31 cellular contexts compared by ENCODE assay signal in the genomic region with DNA sequence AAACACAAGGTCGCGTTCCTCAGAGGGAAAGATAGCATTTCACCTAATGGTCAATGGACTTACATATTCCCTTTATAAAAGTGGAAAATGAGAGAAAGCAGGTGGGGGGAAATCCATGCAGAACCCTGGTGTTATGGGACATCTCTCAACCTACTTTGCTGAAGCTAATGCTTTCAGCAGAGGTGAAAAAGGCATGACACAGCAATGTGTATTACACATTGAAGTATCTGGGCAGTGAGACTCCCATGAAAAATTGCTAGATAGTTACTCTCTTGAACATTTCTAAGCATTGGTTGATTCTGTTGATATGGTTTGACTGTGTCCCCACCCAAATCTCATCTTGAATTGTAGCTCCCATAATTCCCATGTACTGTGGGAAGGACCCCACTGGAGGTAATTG.
"Had no signal": no experiment of that assay in that cellular context is flagged by ENCODE, and none has a peak within 500 bp of the region (broad histone marks: within the 10 kb centered on the region; RNA-seq: fewer than 3 reads in every experiment).

No MANE protein-coding gene starts in this region.

- H3K4me1 Mint-ChIP-seq: naive thymus-derived CD8-positive, alpha-beta T cell; nephron progenitor cell; neural crest cell had no signal

- H3K27me3 Mint-ChIP-seq: natural killer cell treated with Interleukin-12 subunit alpha and Interleukin-12 subunit beta and Interleukin-15 and Interleukin-18, amount 100 ng/mL, for 72 hours; stimulated activated memory B cell treated with anti-CD40 and anti-IgM and Interleukin-4, amounts not matched to agents 10 μg/mL and 1 μg/mL and 100 μg/mL, for 72 hours; stimulated activated naive CD8-positive, alpha-beta T cell treated with anti-CD3 and anti-CD28 coated beads, Interleukin-15, amount 100 ng/mL, for 72 hours; type B pancreatic cell had no signal

- H3K9me3 ChIP-seq: neutrophil, pancreas, prostate gland, right lobe of liver, spleen, suprapubic skin, testis, tibial artery, transverse colon, upper lobe of right lung, uterus had no signal

- H3K36me3 ChIP-seq: neutrophil, pancreas, prostate gland, right lobe of liver, spleen, suprapubic skin, tibial artery, transverse colon, upper lobe of right lung, uterus had no signal

- H3K9me3 Mint-ChIP-seq: naive thymus-derived CD8-positive, alpha-beta T cell; natural killer cell treated with Interleukin-12 subunit alpha and Interleukin-12 subunit beta and Interleukin-15 and Interleukin-18, amount 100 ng/mL, for 72 hours; nephron progenitor cell; neural crest cell; stimulated activated memory B cell treated with anti-CD40 and anti-IgM and Interleukin-4, amounts not matched to agents 10 μg/mL and 1 μg/mL and 100 μg/mL, for 72 hours; type B pancreatic cell had no signal

- FAIRE-seq: pancreas had no signal

- ATAC-seq: naive thymus-derived CD8-positive, alpha-beta T cell; natural killer cell treated with Interleukin-12 subunit alpha and Interleukin-12 subunit beta and Interleukin-15 and Interleukin-18, amount 100 ng/mL, for 72 hours; pancreas; right cardiac atrium; right lobe of liver; stimulated activated memory B cell treated with anti-CD40 and anti-IgM and Interleukin-4, amounts not matched to agents 10 μg/mL and 1 μg/mL and 100 μg/mL, for 72 hours; stimulated activated naive CD8-positive, alpha-beta T cell treated with anti-CD3 and anti-CD28 coated beads, Interleukin-15, amount 100 ng/mL, for 72 hours; stimulated activated naive CD8-positive, alpha-beta T cell treated with anti-CD3 and anti-CD28 coated beads, Interleukin-15, Interleukin-2, amounts not matched to agents 100 U/mL and 50 U/mL, for 24 hours; upper lobe of right lung had no signal

- H3K36me3 Mint-ChIP-seq: naive thymus-derived CD8-positive, alpha-beta T cell; natural killer cell treated with Interleukin-12 subunit alpha and Interleukin-12 subunit beta and Interleukin-15 and Interleukin-18, amount 100 ng/mL, for 72 hours; stimulated activated memory B cell treated with anti-CD40 and anti-IgM and Interleukin-4, amounts not matched to agents 10 μg/mL and 1 μg/mL and 100 μg/mL, for 72 hours; type B pancreatic cell had no signal

- H3K27ac Mint-ChIP-seq: naive thymus-derived CD8-positive, alpha-beta T cell; nephron progenitor cell; stimulated activated naive CD8-positive, alpha-beta T cell treated with anti-CD3 and anti-CD28 coated beads, Interleukin-15, amount 100 ng/mL, for 72 hours; type B pancreatic cell had no signal

- H3K4me3 Mint-ChIP-seq: naive thymus-derived CD8-positive, alpha-beta T cell; natural killer cell treated with Interleukin-12 subunit alpha and Interleukin-12 subunit beta and Interleukin-15 and Interleukin-18, amount 100 ng/mL, for 72 hours; nephron progenitor cell; neural crest cell; stimulated activated memory B cell treated with anti-CD40 and anti-IgM and Interleukin-4, amounts not matched to agents 10 μg/mL and 1 μg/mL and 100 μg/mL, for 72 hours; stimulated activated naive CD8-positive, alpha-beta T cell treated with anti-CD3 and anti-CD28 coated beads, Interleukin-15, amount 100 ng/mL, for 72 hours; type B pancreatic cell had no signal

- H3K27ac ChIP-seq: neutrophil, pancreas, prostate gland, right lobe of liver, skin epidermis, spleen, suprapubic skin, testis, tibial artery, transverse colon, upper lobe of right lung, uterus had no signal

- H3K4me3 ChIP-seq: pancreas, prostate gland, right lobe of liver, skin epidermis, smooth muscle cell, spleen, suprapubic skin, testis, tibial artery, transverse colon, upper lobe of right lung, uterus had no signal

- DNase-seq: naive thymus-derived CD8-positive, alpha-beta T cell; nephron progenitor cell; nucleus accumbens; pancreas; retina; right cardiac atrium; right lobe of liver; spleen; stimulated activated CD4-positive, alpha-beta T cell treated with anti-CD3 and anti-CD28 coated beads, Interleukin-12 subunit alpha, Interleukin-12 subunit beta, amount 100 ng/mL, for 4 hours; stimulated activated CD4-positive, alpha-beta T cell treated with anti-CD3 and anti-CD28 coated beads, Interleukin-1b, Interleukin-23, amount 100 ng/mL, for 48 hours; stimulated activated CD4-positive, alpha-beta T cell treated with anti-CD3 and anti-CD28 coated beads, Interleukin-4, amount 100 ng/mL, for 1 hour; stimulated activated CD4-positive, alpha-beta T cell treated with anti-CD3 and anti-CD28 coated beads, Interleukin-4, amount 100 ng/mL, for 4 hours; stimulated activated CD8-positive, alpha-beta memory T cell treated with anti-CD3 and anti-CD28 coated beads, Interleukin-4, amount 100 ng/mL, for 48 hours; stimulated activated naive CD4-positive, alpha-beta T cell; stimulated activated naive CD8-positive, alpha-beta T cell treated with anti-CD3 and anti-CD28 coated beads, Interleukin-15, amount 100 ng/mL, for 72 hours; stimulated activated naive CD8-positive, alpha-beta T cell treated with anti-CD3 and anti-CD28 coated beads, Interleukin-15, Interleukin-2, amounts not matched to agents 100 U/mL and 50 U/mL, for 24 hours; substantia nigra; testis; tibial artery; transverse colon; upper lobe of right lung; uterus had no signal

- H3K4me2 ChIP-seq: smooth muscle cell had no signal

- H3K4me1 ChIP-seq: pancreas, prostate gland, right lobe of liver, spleen, suprapubic skin, testis, upper lobe of right lung, uterus had no signal

- H3K27me3 ChIP-seq: neutrophil, pancreas, right lobe of liver, spleen, suprapubic skin, testis, tibial artery, upper lobe of right lung, uterus had no signal
